ENCODE assay signal across 28 cellular contexts in the genomic region with DNA sequence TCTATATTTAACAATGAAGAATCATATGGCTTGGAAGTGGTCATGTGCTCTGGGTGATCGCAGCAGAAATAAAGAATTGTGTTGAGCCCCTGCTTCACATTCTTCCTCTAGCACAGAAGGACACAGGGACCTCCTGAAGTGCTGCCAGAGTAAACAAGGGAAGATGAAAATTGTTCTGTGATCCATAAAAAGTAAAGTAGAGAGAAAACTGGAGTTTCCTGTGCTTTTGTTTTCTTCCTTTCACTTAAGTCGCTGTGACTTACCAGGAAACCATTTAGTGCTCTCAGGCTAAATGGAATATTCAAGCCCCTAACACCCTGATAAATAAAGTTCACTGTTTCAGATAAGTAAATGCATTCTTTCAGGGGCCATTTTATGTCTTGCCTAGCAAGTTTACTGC.
DNase-seq lines count a peak whose midpoint lies in the region; ATAC-seq, FAIRE-seq and TF ChIP-seq lines count a peak whose summit lies in the region.
"Had no signal": no experiment of that assay in that cellular context is flagged by ENCODE, and none has a peak within 500 bp of the region (broad histone marks: within the 10 kb centered on the region; RNA-seq: fewer than 3 reads in every experiment).

No MANE protein-coding gene starts in this region.

- no peaks in the 10 kb centered on the region for H3K36me3 Mint-ChIP-seq in nephron (ENCODE audit: low read depth)
- H3K36me3 Mint-ChIP-seq: CD8-positive, alpha-beta memory T cell had no signal

- no peaks in the 10 kb centered on the region for H3K36me3 ChIP-seq in ACC112 (ENCODE audit: insufficient read depth, low read length)
- H3K36me3 ChIP-seq: gastrocnemius medialis, upper lobe of right lung had no signal

- intact Hi-C loops in lower leg skin (cut with DNase I; ENCODE audit: low total_unique reads): no loop called here

- no peak overlapping the region for H3K4me3 Mint-ChIP-seq in nephron
- H3K4me3 Mint-ChIP-seq: activated B cell treated with CpG ODN at 0.5 μM for 24 hours; activated T-helper 1 cell treated with anti-CD3 and anti-CD28 coated beads, Interleukin-12 subunit alpha, Interleukin-12 subunit beta, Interleukin-2, Interleukin-4 antibody, amounts not matched to agents 30 ng/mL and 10 ng/mL and 1 ng/mL, durations not matched to agents 14 hours and 24 hours and 36 hours; CD8-positive, alpha-beta memory T cell; central memory CD8-positive, alpha-beta T cell had no signal

- peaks cover 24% of the 10 kb centered on the region for H3K9me3 Mint-ChIP-seq in nephron

- peak; percentile 87 for FAIRE-seq in endometrium (lab: Jason Lieb, UNC)

- 59 to 67% methylated on average over 2 of the region's 2 CpGs for WGBS in lower leg skin, 2 donors

- H3K4me3 ChIP-seq in ACC112 (ENCODE audit: low read depth, low read length) (no peak overlapping the region; the same call in 1 of the 2 replicates), lower leg skin (ENCODE audit: low read depth, poor library complexity, severe bottlenecking) (no peak overlapping the region)
- H3K4me3 ChIP-seq: gastrocnemius medialis, skin epidermis, upper lobe of right lung had no signal

- H3K27ac Mint-ChIP-seq in nephron: peak overlapping the region; percentile 76 to 90 (median 89)
- H3K27ac Mint-ChIP-seq: activated B cell treated with CpG ODN at 0.5 μM for 24 hours; activated T-helper 1 cell treated with anti-CD3 and anti-CD28 coated beads, Interleukin-12 subunit alpha, Interleukin-12 subunit beta, Interleukin-2, Interleukin-4 antibody, amounts not matched to agents 30 ng/mL and 10 ng/mL and 1 ng/mL, durations not matched to agents 14 hours and 24 hours and 36 hours; CD8-positive, alpha-beta memory T cell had no signal

- H3K79me2 ChIP-seq in ACC112 (ENCODE audit: control insufficient read depth, insufficient read depth, low read length, unreplicated experiment): no peaks in the 10 kb centered on the region

- peaks cover 14% of the 10 kb centered on the region for H3K4me1 Mint-ChIP-seq in nephron
- H3K4me1 Mint-ChIP-seq: activated B cell treated with CpG ODN at 0.5 μM for 24 hours; CD8-positive, alpha-beta memory T cell; central memory CD8-positive, alpha-beta T cell had no signal

- no peak for ATAC-seq in HG03039 (IDR thresholded peaks at IDR 0.05; ENCODE audit: unreplicated experiment)
- ATAC-seq: esophagus mucosa, gastrocnemius medialis, upper lobe of right lung had no signal

- H2AFZ ChIP-seq in ACC112 (ENCODE audit: low read length, unreplicated experiment): peak overlapping the region; percentile 53

- no peak for TF ChIP-seq POLR2A in lower leg skin (IDR thresholded peaks at IDR 0.05)

- H3K27ac ChIP-seq in ACC112 (ENCODE audit: low read depth, low read length): no peak overlapping the region
- H3K27ac ChIP-seq: gastrocnemius medialis, HL-60, skin epidermis, upper lobe of right lung had no signal

- DNase-seq in NCI-H69 (lab: John Stamatoyannopoulos, UW) (peak; percentile 0), dedifferentiated amniotic fluid mesenchymal stem cell (ENCODE audit: extremely low spot score) (no peak), mesenteric fat pad (ENCODE audit: low spot score) (no peak), lower leg skin (ENCODE audit: low spot score in 2 of 2) (no peak)
- DNase-seq: 8988T; activated B cell treated with CpG ODN at 0.5 μM for 24 hours; activated CD4-positive, alpha-beta T cell treated with anti-CD3 and anti-CD28 coated beads, Interleukin-2, amount 50 U/mL, for 4 hours; activated naive CD4-positive, alpha-beta T cell treated with anti-CD3 and anti-CD28 coated beads, Interleukin-2, amount 50 U/mL, for 16 hours; CD8-positive, alpha-beta memory T cell; gastrocnemius medialis; GDM1; GOT3; islet precursor cell; NCI-H1694 treated with DMSO at 0.1 percent for 48 hours; NCI-H774; nucleus accumbens; stimulated activated CD4-positive, alpha-beta T cell treated with anti-CD3 and anti-CD28 coated beads, Interleukin-1b, Interleukin-23, amount 100 ng/mL, for 48 hours; T1000; upper lobe of right lung had no signal

- no peaks in the 10 kb centered on the region for H3K27me3 ChIP-seq in ACC112 (ENCODE audit: insufficient read depth, low read length)
- H3K27me3 ChIP-seq: gastrocnemius medialis, upper lobe of right lung had no signal

- no peak for TF ChIP-seq CTCF in nephron (IDR thresholded peaks at IDR 0.05; ENCODE audit: unreplicated experiment in 3 of 3)
- TF ChIP-seq CTCF in lower leg skin (IDR thresholded peaks at IDR 0.05): no peak

- no peaks in the 10 kb centered on the region for H3K4me1 ChIP-seq in ACC112 (ENCODE audit: control insufficient read depth, insufficient read depth, low read length, unreplicated experiment)
- H3K4me1 ChIP-seq: gastrocnemius medialis, upper lobe of right lung had no signal

- no peaks in the 10 kb centered on the region for H3K27me3 Mint-ChIP-seq in nephron (ENCODE audit: low read depth)
- H3K27me3 Mint-ChIP-seq: activated B cell treated with CpG ODN at 0.5 μM for 24 hours; CD8-positive, alpha-beta memory T cell; central memory CD8-positive, alpha-beta T cell had no signal
